Comparison of ENCODE assay signal across 9 cellular contexts in the genomic region with DNA sequence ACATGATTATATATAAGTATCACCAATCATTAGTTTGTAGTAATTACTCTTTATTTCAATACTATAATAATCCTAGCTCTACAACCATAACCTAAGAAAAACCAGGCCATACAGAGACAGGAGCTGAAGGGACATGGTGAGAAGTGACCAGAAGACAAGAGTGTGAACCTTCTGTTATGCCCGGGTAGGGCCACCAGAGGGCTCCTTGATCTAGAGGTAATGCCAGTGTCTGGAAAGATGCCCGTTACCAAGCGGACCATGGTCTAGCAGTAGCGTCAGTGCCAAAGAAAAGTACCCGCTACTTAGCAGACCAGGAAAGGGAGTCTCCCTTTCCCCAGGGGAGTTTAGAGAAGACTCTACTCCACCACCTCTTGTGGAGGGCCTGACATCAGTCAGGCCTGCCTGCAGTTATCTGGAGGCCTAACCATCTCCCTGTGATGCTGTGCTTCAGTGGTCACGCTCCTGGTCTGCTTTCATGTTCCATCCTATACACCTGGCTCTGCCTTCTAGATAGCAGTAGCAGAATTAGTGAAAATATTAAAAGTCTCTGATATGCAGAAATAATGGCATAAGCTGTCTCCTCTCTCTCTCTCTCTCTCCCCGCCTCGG. TPM values are rescaled to one million over a fixed set of nuclear protein-coding genes. Genes with fewer than 3 reads are reported as not detected.
DNase-seq lines count a peak whose midpoint lies in the region; ATAC-seq, FAIRE-seq and TF ChIP-seq lines count a peak whose summit lies in the region.
"Not testable (repeated sequence)": the region's sequence is repeated elsewhere in the genome, so short reads cannot be mapped to it uniquely, and the experiment has no call there.
"Had no signal": no experiment of that assay in that cellular context is flagged by ENCODE, and none has a peak within 500 bp of the region (broad histone marks: within the 10 kb centered on the region; RNA-seq: fewer than 3 reads in every experiment).

No MANE protein-coding gene starts in this region.

- H3K4me1 Mint-ChIP-seq in activated naive CD4-positive, alpha-beta T cell treated with anti-CD3 and anti-CD28 coated beads, Interleukin-2, amount 10 ng/mL, durations not matched to agents 7 days and 5 days: not testable (repeated sequence)

- TF ChIP-seq RAD21 in A549 (conservative IDR thresholded peaks at IDR 0.05 in 1 of 2, IDR thresholded peaks at IDR 0.05 in 1 of 2): peak; percentile 27 to 43; a peak in 2 of 5 replicates

- H3K36me3 Mint-ChIP-seq in activated naive CD4-positive, alpha-beta T cell treated with anti-CD3 and anti-CD28 coated beads, Interleukin-2, amount 10 ng/mL, durations not matched to agents 7 days and 5 days: not testable (repeated sequence)

- CTCF ChIA-PET in A549 (lab: Yijun Ruan, JAX): interaction anchor here (0.6 kb wide), 1 partner anchor 10 kb away, joined by 3 read pairs; no protein-coding TSS in a partner anchor
- CTCF ChIA-PET in activated naive CD4-positive, alpha-beta T cell treated with anti-CD3 and anti-CD28 coated beads, Interleukin-2, amount 10 ng/mL, durations not matched to agents 7 days and 5 days (lab: Charles Lee): interaction anchor here (1.1 kb wide), 1 partner anchor 35 kb away, joined by 3 read pairs; no protein-coding TSS in a partner anchor

- WGBS in A549 (ENCODE audit: missing lambda C conversion rate): 37% methylated on average over 8 of the region's 8 CpGs

- TF ChIP-seq EP300 in A549 (IDR thresholded peaks at IDR 0.05): not testable (repeated sequence)

- H3K4me2 ChIP-seq in A549: not testable (repeated sequence)

- H3K4me1 ChIP-seq in A549: not testable (repeated sequence)

- peak in 1 of 2 experiments; percentile 62; a peak in 2 of 6 replicates for ATAC-seq in A549

- not testable (repeated sequence) for H3K27me3 Mint-ChIP-seq in activated naive CD4-positive, alpha-beta T cell treated with anti-CD3 and anti-CD28 coated beads, Interleukin-2, amount 10 ng/mL, durations not matched to agents 7 days and 5 days

- H3K27ac ChIP-seq in A549: not testable (repeated sequence)

- FAIRE-seq in A549 (lab: Jason Lieb, UNC): not testable (repeated sequence)

- H3K9me3 Mint-ChIP-seq in activated naive CD4-positive, alpha-beta T cell treated with anti-CD3 and anti-CD28 coated beads, Interleukin-2, amount 10 ng/mL, durations not matched to agents 7 days and 5 days: not testable (repeated sequence)

- TF ChIP-seq CTCF in A549 (IDR thresholded peaks at IDR 0.05) (peak; percentile 33), fibroblast of mammary gland (conservative IDR thresholded peaks at IDR 0.05; ENCODE audit: control insufficient read depth, insufficient read depth, low read depth, low read length) (peak; percentile 50)

- H3K27ac Mint-ChIP-seq in activated naive CD4-positive, alpha-beta T cell treated with anti-CD3 and anti-CD28 coated beads, Interleukin-2, amount 10 ng/mL, durations not matched to agents 7 days and 5 days: not testable (repeated sequence)

- not testable (repeated sequence) for H3K9me3 ChIP-seq in A549

- DNase-seq in A549 (ENCODE audit: low read depth in 1 of 2, low spot score in 1 of 2) (peak in 1 of 2 experiments; percentile 46), G401 (ENCODE audit: low spot score) (peak; percentile 3), HK-2 (ENCODE audit: unreplicated experiment) (peak; percentile 46), NCI-H2171 treated with DMSO at 0.1 percent for 48 hours (lab: John Stamatoyannopoulos, UW) (peak; percentile 29), SHP77 treated with DMSO at 0.1 percent for 48 hours (lab: John Stamatoyannopoulos, UW) (peak; percentile 71), fibroblast of mammary gland (ENCODE audit: low read depth) (peak; percentile 47), medulla oblongata (ENCODE audit: extremely low spot score) (peak; percentile 53)
- peak; percentile 35 for DNase-seq in activated naive CD4-positive, alpha-beta T cell treated with anti-CD3 and anti-CD28 coated beads, Interleukin-2, amount 10 ng/mL, durations not matched to agents 7 days and 5 days

- in situ Hi-C loops in G401 (cut with HindIII; ENCODE audit: low sequenced_read_pairs): not testable (repeated sequence)

- H3K4me3 ChIP-seq in A549; fibroblast of mammary gland (ENCODE audit: control insufficient read depth, low read depth, low read length): not testable (repeated sequence)

- not testable (repeated sequence) for TF ChIP-seq POLR2A in A549 (IDR thresholded peaks at IDR 0.05; ENCODE audit: low read length)

- not testable (repeated sequence) for H3K4me3 Mint-ChIP-seq in activated naive CD4-positive, alpha-beta T cell treated with anti-CD3 and anti-CD28 coated beads, Interleukin-2, amount 10 ng/mL, durations not matched to agents 7 days and 5 days

- POLR2A ChIA-PET in A549 (lab: Yijun Ruan, JAX): not testable (repeated sequence)

RNA-seq across cellular contexts. Expression of a gene that starts 18.7 kb away (rescaled TPM):
- polyA plus RNA-seq in A549 (2011; rRNA removed) (not detected in 2 replicates), A549 (2017; fragmentation: RNase III; extraction: RNeasy Plus Mini Kit Qiagen cat#74134 plus additional on column Dnase treatment) (not detected in 3 replicates)
- not detected in 2 replicates for polyA plus RNA-seq in A549 (2012; cell fraction: cytosol; rRNA removed)
- polyA plus RNA-seq in A549 (2012; cell fraction: nucleus; rRNA removed): not detected in 2 replicates
- not detected in 2 replicates for polyA minus RNA-seq in A549 (2011; rRNA and poly(A)+ RNA removed)
- 0.12 and 2.0 TPM in 2 replicates for total RNA-seq in G401 (2014; rRNA removed; shearing (Covaris generic))
- total RNA-seq: ureter had no signal

RNA-seq across cellular contexts. Expression of a gene that starts 42.3 kb away (rescaled TPM):
- polyA plus RNA-seq in A549 (2011; rRNA removed): 0.04 and 0.11 TPM in 2 replicates
- polyA plus RNA-seq in A549 (2012; cell fraction: cytosol; rRNA removed): 0.01 TPM in 1 of 2 replicates, not detected in the other
- polyA plus RNA-seq in A549 (2012; cell fraction: nucleus; rRNA removed): not detected in 2 replicates
- 0.05 to 0.08 TPM in 2 of 3 replicates, not detected in the other for polyA plus RNA-seq in A549 (2017; fragmentation: RNase III; extraction: RNeasy Plus Mini Kit Qiagen cat#74134 plus additional on column Dnase treatment)
- 0.08 TPM in 1 of 2 replicates, not detected in the other for polyA minus RNA-seq in A549 (2011; rRNA and poly(A)+ RNA removed)
- total RNA-seq in G401 (2014; rRNA removed; shearing (Covaris generic)): not detected in 2 replicates
